ENCODE assay signal across 19 cellular contexts in the genomic region with DNA sequence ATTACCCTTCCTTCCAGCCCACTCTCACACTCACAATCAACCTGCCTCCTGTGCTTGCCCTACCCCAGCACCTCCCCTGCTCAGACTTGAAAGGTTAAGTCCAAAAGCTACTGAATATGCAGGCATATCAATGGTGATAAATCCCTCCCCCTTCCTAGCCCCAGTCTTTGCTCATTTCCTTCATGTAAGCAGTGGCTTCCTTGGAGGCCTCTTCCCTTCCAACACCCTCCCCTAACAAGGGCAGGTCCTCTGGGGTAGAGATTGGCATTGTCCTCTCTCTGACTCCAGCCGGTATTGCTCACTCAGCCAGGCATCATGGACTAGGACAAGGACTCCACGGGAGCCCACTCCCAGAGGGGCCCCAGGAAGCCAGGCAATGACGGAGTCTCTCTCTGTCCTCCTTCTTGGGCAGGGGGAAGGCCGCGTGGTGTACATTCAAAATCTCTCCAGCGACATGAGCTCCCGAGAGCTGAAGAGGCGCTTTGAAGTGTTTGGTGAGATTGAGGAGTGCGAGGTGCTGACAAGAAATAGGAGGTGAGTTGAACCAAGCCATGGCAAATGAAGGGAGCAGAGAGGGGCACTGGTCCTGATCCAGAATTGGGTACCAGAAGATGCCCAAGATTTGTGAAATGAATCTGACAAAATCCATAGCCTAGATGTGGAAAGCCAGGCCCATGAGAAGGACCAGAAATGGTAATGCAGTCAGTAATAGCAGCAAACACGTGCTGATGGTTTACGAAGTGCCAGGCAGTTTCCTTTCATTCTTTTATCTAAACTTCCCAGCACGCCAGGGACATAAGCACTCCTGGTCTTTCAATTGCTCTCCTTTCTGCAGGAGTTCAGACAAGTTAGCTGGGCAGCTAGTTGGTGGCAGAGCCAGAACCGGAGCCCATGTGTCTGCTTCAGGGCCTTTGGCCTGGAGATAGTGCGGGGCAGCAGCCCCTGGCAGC.
"Had no signal": no experiment of that assay in that cellular context is flagged by ENCODE, and none has a peak within 500 bp of the region (broad histone marks: within the 10 kb centered on the region; RNA-seq: fewer than 3 reads in every experiment).

No MANE protein-coding gene starts in this region.

- H3K27me3 Mint-ChIP-seq: activated B cell treated with CpG ODN at 0.5 μM for 24 hours; activated naive CD4-positive, alpha-beta T cell treated with anti-CD3 and anti-CD28 coated beads, Interleukin-2, amount 50 U/mL, for 24 hours; effector memory CD8-positive, alpha-beta T cell; naive thymus-derived CD4-positive, alpha-beta T cell; T-cell had no signal

- H3K4me3 ChIP-seq: left lung, tibial artery had no signal

- ATAC-seq: activated T-cell treated with anti-CD3 and anti-CD28 coated beads, Interleukin-2, amount 50 U/mL, for 4 hours; effector memory CD8-positive, alpha-beta T cell; left lung; naive thymus-derived CD4-positive, alpha-beta T cell; SK-N-SH treated with all-trans-retinoic acid at 6 μM for 48 hours; stimulated activated naive CD8-positive, alpha-beta T cell treated with anti-CD3 and anti-CD28 coated beads, Interleukin-15, Interleukin-2, amounts not matched to agents 100 U/mL and 50 U/mL, for 24 hours; T-cell had no signal

- H3K9me3 ChIP-seq: left lung, tibial artery had no signal

- H3K4me3 Mint-ChIP-seq: activated B cell treated with CpG ODN at 0.5 μM for 24 hours; activated naive CD4-positive, alpha-beta T cell treated with anti-CD3 and anti-CD28 coated beads, Interleukin-2, amount 50 U/mL, for 24 hours; activated T-cell treated with anti-CD3 and anti-CD28 coated beads, Interleukin-2, amount 50 U/mL, for 4 hours; effector memory CD8-positive, alpha-beta T cell; naive thymus-derived CD4-positive, alpha-beta T cell; T-cell had no signal

- H3K27me3 ChIP-seq: left lung, tibial artery had no signal

- H3K27ac Mint-ChIP-seq: activated B cell treated with CpG ODN at 0.5 μM for 24 hours; activated naive CD4-positive, alpha-beta T cell treated with anti-CD3 and anti-CD28 coated beads, Interleukin-2, amount 50 U/mL, for 24 hours; effector memory CD8-positive, alpha-beta T cell; naive thymus-derived CD4-positive, alpha-beta T cell; T-cell had no signal

- H3K9me3 Mint-ChIP-seq: activated B cell treated with CpG ODN at 0.5 μM for 24 hours; activated naive CD4-positive, alpha-beta T cell treated with anti-CD3 and anti-CD28 coated beads, Interleukin-2, amount 50 U/mL, for 24 hours; activated T-cell treated with anti-CD3 and anti-CD28 coated beads, Interleukin-2, amount 50 U/mL, for 4 hours; effector memory CD8-positive, alpha-beta T cell; naive thymus-derived CD4-positive, alpha-beta T cell; T-cell had no signal

- H3K4me1 Mint-ChIP-seq: activated B cell treated with CpG ODN at 0.5 μM for 24 hours; activated naive CD4-positive, alpha-beta T cell treated with anti-CD3 and anti-CD28 coated beads, Interleukin-2, amount 50 U/mL, for 24 hours; T-cell had no signal

- H3K27ac ChIP-seq: epithelial cell of prostate, tibial artery had no signal

- H3K4me1 ChIP-seq: tibial artery had no signal

- DNase-seq: activated B cell treated with CpG ODN at 0.5 μM for 24 hours; activated CD4-positive, alpha-beta T cell treated with anti-CD3 and anti-CD28 coated beads for 48 hours; activated CD8-positive, alpha-beta memory T cell treated with anti-CD3 and anti-CD28 coated beads, Interleukin-2, amount 50 U/mL, for 4 hours; activated effector memory CD4-positive, alpha-beta T cell treated with Interleukin-2 at 50 U/mL for 16 hours; activated T-cell treated with anti-CD3 and anti-CD28 coated beads, Interleukin-2, amount 50 U/mL, for 4 hours; effector memory CD8-positive, alpha-beta T cell; foreskin fibroblast; kidney; left lung; mesendoderm; naive thymus-derived CD4-positive, alpha-beta T cell; nucleus accumbens; stimulated activated naive CD8-positive, alpha-beta T cell treated with anti-CD3 and anti-CD28 coated beads, Interleukin-15, Interleukin-2, amounts not matched to agents 100 U/mL and 50 U/mL, for 24 hours; substantia nigra; T-cell; tibial artery had no signal
